Comparison of ENCODE assay signal across 8 cellular contexts in genomic region chr1:204162498-204163074, GRCh38. TPM values are rescaled to one million over a fixed set of nuclear protein-coding genes. Genes with fewer than 3 reads are reported as not detected.
DNase-seq lines count a peak whose midpoint lies in the region; ATAC-seq and TF ChIP-seq lines count a peak whose summit lies in the region.

No MANE protein-coding gene starts in this region.

- peaks cover 20% of the 10 kb centered on the region for H3K27me3 Mint-ChIP-seq in activated B cell treated with CpG ODN at 0.5 μM for 24 hours

- H3K4me1 Mint-ChIP-seq in activated B cell treated with CpG ODN at 0.5 μM for 24 hours, result no peaks in the 10 kb centered on the region

- no peaks in the 10 kb centered on the region for H3K9me3 ChIP-seq in mammary epithelial cell (replicated peaks; ENCODE audit: insufficient read depth, low read length)

- H2AFZ ChIP-seq in mammary epithelial cell (ENCODE audit: low read depth, low read length), result peak overlapping the region; percentile 53

- peaks cover 3% of the 10 kb centered on the region for H3K9me3 Mint-ChIP-seq in activated B cell treated with CpG ODN at 0.5 μM for 24 hours

- H4K20me1 ChIP-seq in mammary epithelial cell (ENCODE audit: insufficient read depth, low read length), result no peaks in the 10 kb centered on the region

- dilution Hi-C loops in mammary epithelial cell (cut with HindIII; ENCODE audit: low sequenced_read_pairs), result no loop called here

- no peak overlapping the region for H3K4me3 ChIP-seq in mammary epithelial cell (replicated peaks in 1 of 3; ENCODE audit: insufficient read depth in 1 of 3, low read depth in 2 of 3, low read length in 3 of 3)

- no peak overlapping the region for H3K27ac ChIP-seq in mammary epithelial cell (ENCODE audit: insufficient read depth, low read depth, low read length)

- H3K27me3 ChIP-seq in mammary epithelial cell (ENCODE audit: insufficient read depth, low read length), result no peaks in the 10 kb centered on the region

- CTCF ChIA-PET in activated B cell treated with CpG ODN at 0.5 μM for 24 hours (lab: Charles Lee) (interaction anchor here (1.1 to 6.0 kb wide), 16 partner anchors 9 to 645 kb away, joined by 3 to 36 read pairs (median 5); partner anchors contain the start of gene PLEKHA6), mammary epithelial cell (lab: Charles Lee; ENCODE audit: low non-redundant PET) (interaction anchor here (0.6 to 1.6 kb wide), 3 partner anchors 36 to 305 kb away, joined by 5 to 15 read pairs (median 6); partner anchors contain the start of gene SNRPE)

- ATAC-seq in HG02678 (IDR thresholded peaks at IDR 0.05; ENCODE audit: unreplicated experiment), result peak; percentile 58
- peak; percentile 98 for ATAC-seq in activated B cell treated with CpG ODN at 0.5 μM for 24 hours (ENCODE audit: low read depth)
- no peak for ATAC-seq in HG03439 (IDR thresholded peaks at IDR 0.05; ENCODE audit: unreplicated experiment)

- no peaks in the 10 kb centered on the region for H3K79me2 ChIP-seq in mammary epithelial cell (ENCODE audit: insufficient read depth, low read length)

- no peak overlapping the region for H3K4me2 ChIP-seq in mammary epithelial cell (ENCODE audit: insufficient read depth, low read depth, low read length)

- in situ Hi-C loops in mammary epithelial cell (cut with MboI; ENCODE audit: low sequenced_read_pairs in 2 of 2), result loop anchor here in 1 of 2 donors (5.0 to 10.0 kb wide), 2 partner anchors 45 to 202 kb away; no protein-coding TSS in a partner anchor

- no peaks in the 10 kb centered on the region for H3K36me3 Mint-ChIP-seq in activated B cell treated with CpG ODN at 0.5 μM for 24 hours (ENCODE audit: low read depth)

- DNase-seq in COLO668 (lab: John Stamatoyannopoulos, UW; ENCODE audit: unreplicated experiment) (peak; percentile 84), NCI-H2227 treated with DMSO at 0.1 percent for 48 hours (lab: John Stamatoyannopoulos, UW) (peak; percentile 65), activated B cell treated with CpG ODN at 0.5 μM for 24 hours (peak; percentile 71), mammary epithelial cell (peak; percentile 75), islet precursor cell (peak; percentile 95)
- DNase-seq in stimulated activated CD4-positive, alpha-beta T cell treated with anti-CD3 and anti-CD28 coated beads, Interleukin-1b, Interleukin-23, amount 100 ng/mL, for 24 hours (ENCODE audit: low read depth in 4 of 4, low spot score in 1 of 4), result peak; percentile 54 to 69 (median 66)

- peaks cover 10% of the 10 kb centered on the region for H3K4me1 ChIP-seq in mammary epithelial cell (ENCODE audit: insufficient read depth, low read length)

- no peak overlapping the region for H3K4me3 Mint-ChIP-seq in activated B cell treated with CpG ODN at 0.5 μM for 24 hours

- 17% methylated on average over 6 of the region's 7 CpGs for WGBS in mammary epithelial cell (ENCODE audit: low coverage, missing lambda C conversion rate)

- H3K9ac ChIP-seq in mammary epithelial cell (ENCODE audit: insufficient read depth, low read length), result no peak overlapping the region

- no peaks in the 10 kb centered on the region for H3K36me3 ChIP-seq in mammary epithelial cell (ENCODE audit: insufficient read depth, low read length)

- POLR2A ChIA-PET in activated B cell treated with CpG ODN at 0.5 μM for 24 hours (lab: Charles Lee), result interaction anchor here (0.6 kb wide), 1 partner anchor 344 kb away, joined by 3 read pairs; no protein-coding TSS in a partner anchor

- no TSS peak for BruUV-seq in mammary epithelial cell (replicated peaks; lab: Mats Ljungman, UMichigan)

- intact Hi-C loops in activated B cell treated with CpG ODN at 0.5 μM for 24 hours (cut with micrococcal nuclease) (loop anchor here (1.0 to 2.0 kb wide), 5 partner anchors 45 to 645 kb away; no protein-coding TSS in a partner anchor), mammary epithelial cell (cut with micrococcal nuclease) (loop anchor here (1.0 to 5.0 kb wide), 7 partner anchors 36 to 345 kb away; partner anchors contain the start of gene SNRPE)

- peak; percentile 60 for TF ChIP-seq CTCF in activated B cell treated with CpG ODN at 0.5 μM for 24 hours (IDR thresholded peaks at IDR 0.05)
- TF ChIP-seq CTCF in mammary epithelial cell (conservative IDR thresholded peaks at IDR 0.05 in 1 of 2, IDR thresholded peaks at IDR 0.05 in 1 of 2; ENCODE audit: extremely low read depth in 1 of 2, insufficient read depth in 1 of 2, low read depth in 1 of 2, low read length in 2 of 2), result peak; percentile 99

- H3K27ac Mint-ChIP-seq in activated B cell treated with CpG ODN at 0.5 μM for 24 hours, result no peak overlapping the region

RNA-seq across cellular contexts. Expression of gene REN, which starts 3.6 kb away (rescaled TPM):
- total RNA-seq in activated B cell treated with CpG ODN at 0.5 μM for 24 hours (not detected in 2 replicates), mammary epithelial cell (not detected)
- 0.09 TPM for polyA plus RNA-seq in mammary epithelial cell
- not detected for polyA minus RNA-seq in mammary epithelial cell

RNA-seq across cellular contexts. Expression of gene ETNK2, which starts 10.7 kb away (rescaled TPM):
- total RNA-seq in activated B cell treated with CpG ODN at 0.5 μM for 24 hours (0.16 and 0.44 TPM in 2 replicates), mammary epithelial cell (10 to 100 TPM in 1 of 2 donors, 1 to 10 TPM in 1; 6.2 to 17.2 TPM)
- 6.8 TPM for polyA plus RNA-seq in mammary epithelial cell
- 19.3 TPM for polyA minus RNA-seq in mammary epithelial cell

RNA-seq across cellular contexts. Expression of gene KISS1, which starts 33.7 kb away (rescaled TPM):
- total RNA-seq in activated B cell treated with CpG ODN at 0.5 μM for 24 hours (not detected in 2 replicates), mammary epithelial cell (not detected)
- not detected for polyA plus RNA-seq in mammary epithelial cell
- polyA minus RNA-seq in mammary epithelial cell, result not detected

RNA-seq across cellular contexts. Expression of gene GOLT1A, which starts 51.2 kb away (rescaled TPM):
- total RNA-seq in activated B cell treated with CpG ODN at 0.5 μM for 24 hours (not detected in 2 replicates), mammary epithelial cell (under 1 TPM in 1 of 2 donors, not detected in 1; 0.59 TPM)
- 0.22 TPM for polyA plus RNA-seq in mammary epithelial cell
- polyA minus RNA-seq in mammary epithelial cell, result not detected
